16 cellular contexts compared by ENCODE assay signal in genomic region chr12:4962539-4963486, GRCh38. TPM values are rescaled to one million over a fixed set of nuclear protein-coding genes. Genes with fewer than 3 reads are reported as not detected.
DNase-seq lines count a peak whose midpoint lies in the region; ATAC-seq and TF ChIP-seq lines count a peak whose summit lies in the region.
"Had no signal": no experiment of that assay in that cellular context is flagged by ENCODE, and none has a peak within 500 bp of the region (broad histone marks: within the 10 kb centered on the region; RNA-seq: fewer than 3 reads in every experiment).

No MANE protein-coding gene starts in this region.

- no peak overlapping the region for H3K4me3 ChIP-seq in BLaER1 treated with 17β-estradiol and CSF1 and Interleukin-3, amounts not matched to agents 10 nM and 100 nM
- H3K4me3 ChIP-seq in hepatocyte (no peak overlapping the region), suprapubic skin (no peak overlapping the region)
- H3K4me3 ChIP-seq: gastroesophageal sphincter, right lobe of liver had no signal

- peaks cover 0 to 3% (median 0%) of the 10 kb centered on the region in 11 experiments; a peak in 1 of 22 replicates for H3K27me3 ChIP-seq in BLaER1 treated with 17β-estradiol and CSF1 and Interleukin-3, amounts not matched to agents 10 nM and 100 nM
- H3K27me3 ChIP-seq in hepatocyte: peaks cover 84% of the 10 kb centered on the region
- peaks cover 37% of the 10 kb centered on the region for H3K27me3 ChIP-seq in suprapubic skin
- H3K27me3 ChIP-seq: right lobe of liver had no signal

- TF ChIP-seq CTCF in hepatocyte (IDR thresholded peaks at IDR 0.05; ENCODE audit: poor library complexity) (no peak), suprapubic skin (IDR thresholded peaks at IDR 0.05) (no peak)

- H3K27ac ChIP-seq in BLaER1 treated with 17β-estradiol and CSF1 and Interleukin-3, amounts not matched to agents 10 nM and 100 nM: no peak overlapping the region
- H3K27ac ChIP-seq in hepatocyte (no peak overlapping the region), suprapubic skin (no peak overlapping the region)
- H3K27ac ChIP-seq: C4-2B, gastroesophageal sphincter, KMS-11, right lobe of liver had no signal

- no peaks in the 10 kb centered on the region for H3K36me3 ChIP-seq in BLaER1 treated with 17β-estradiol and CSF1 and Interleukin-3, amounts not matched to agents 10 nM and 100 nM
- no peaks in the 10 kb centered on the region for H3K36me3 ChIP-seq in hepatocyte (replicated peaks; ENCODE audit: insufficient read depth, low read depth)
- no peaks in the 10 kb centered on the region for H3K36me3 ChIP-seq in suprapubic skin
- H3K36me3 ChIP-seq: gastroesophageal sphincter, right lobe of liver had no signal

- no peaks in the 10 kb centered on the region for H4K20me1 ChIP-seq in BLaER1 treated with 17β-estradiol and CSF1 and Interleukin-3, amounts not matched to agents 10 nM and 100 nM
- H4K20me1 ChIP-seq in hepatocyte (ENCODE audit: insufficient read depth, poor library complexity, severe bottlenecking): no peaks in the 10 kb centered on the region

- H3K9me3 ChIP-seq in BLaER1 treated with 17β-estradiol and CSF1 and Interleukin-3, amounts not matched to agents 10 nM and 100 nM (replicated peaks in 1 of 11): no peaks in the 10 kb centered on the region
- H3K9me3 ChIP-seq in hepatocyte (ENCODE audit: low read depth) (no peaks in the 10 kb centered on the region), suprapubic skin (no peaks in the 10 kb centered on the region)
- H3K9me3 ChIP-seq: gastroesophageal sphincter, right lobe of liver had no signal

- no peak overlapping the region for H3K9ac ChIP-seq in BLaER1 treated with 17β-estradiol and CSF1 and Interleukin-3, amounts not matched to agents 10 nM and 100 nM
- H3K9ac ChIP-seq: KMS-11 had no signal

- ATAC-seq in HG02840 (IDR thresholded peaks at IDR 0.05; ENCODE audit: low FRiP score, unreplicated experiment) (no peak), HG03460 (IDR thresholded peaks at IDR 0.05; ENCODE audit: unreplicated experiment) (no peak)
- ATAC-seq: gastroesophageal sphincter; naive thymus-derived CD4-positive, alpha-beta T cell had no signal

- no peak for TF ChIP-seq POLR2A in suprapubic skin (IDR thresholded peaks at IDR 0.05)

- WGBS in hepatocyte (ENCODE audit: low lambda C conversion rate, missing lambda C conversion rate): 23% methylated on average over 17 of the region's 17 CpGs
- WGBS in suprapubic skin: 69% methylated on average over 17 of the region's 17 CpGs

- no peak for TF ChIP-seq EP300 in suprapubic skin (IDR thresholded peaks at IDR 0.05)

- peaks cover 14 to 57% (median 49%) of the 10 kb centered on the region in 10 experiments; a peak in 19 of 20 replicates for H3K4me1 ChIP-seq in BLaER1 treated with 17β-estradiol and CSF1 and Interleukin-3, amounts not matched to agents 10 nM and 100 nM
- H3K4me1 ChIP-seq in hepatocyte (ENCODE audit: insufficient read depth) (peaks cover 7% of the 10 kb centered on the region), suprapubic skin (no peaks in the 10 kb centered on the region)
- H3K4me1 ChIP-seq: right lobe of liver had no signal

- H3K4me2 ChIP-seq in BLaER1 treated with 17β-estradiol and CSF1 and Interleukin-3, amounts not matched to agents 10 nM and 100 nM: peak overlapping the region in 8 of 11 experiments; percentile 5 to 88 (median 86); a peak in 10 of 22 replicates
- H3K4me2 ChIP-seq in hepatocyte: no peak overlapping the region
- H3K4me2 ChIP-seq: KMS-11 had no signal

- peak; percentile 56 for DNase-seq in HT1080 (ENCODE audit: low read depth)
- DNase-seq in RKO (ENCODE audit: low spot score): peak; percentile 39
- peak; percentile 70 for DNase-seq in hepatocyte (ENCODE audit: low spot score)
- DNase-seq in suprapubic skin (ENCODE audit: low spot score in 2 of 2): no peak
- DNase-seq in activated CD8-positive, alpha-beta memory T cell treated with anti-CD3 and anti-CD28 coated beads, Interleukin-2, amount 50 U/mL, for 48 hours: no peak
- DNase-seq: activated CD4-positive, alpha-beta T cell treated with anti-CD3 and anti-CD28 coated beads for 4 hours; effector CD4-positive, alpha-beta T cell; naive thymus-derived CD4-positive, alpha-beta T cell; right lobe of liver had no signal

- no peaks in the 10 kb centered on the region for H3K9me2 ChIP-seq in hepatocyte (replicated peaks; ENCODE audit: insufficient read depth)

- no peaks in the 10 kb centered on the region for H3K79me2 ChIP-seq in hepatocyte

- no peak overlapping the region for H2AFZ ChIP-seq in hepatocyte

RNA-seq across cellular contexts. Expression of gene KCNA1, which starts 53.1 kb away (rescaled TPM):
- total RNA-seq in HT1080 (2014; rRNA removed; shearing (Covaris generic)): not detected in 2 replicates
- polyA plus RNA-seq in HT1080 (2015; cell fraction: cytosol; rRNA removed): not detected in 2 replicates
- polyA plus RNA-seq in HT1080 (2015; cell fraction: nucleus; rRNA removed): not detected in 2 replicates
- 0.27 and 0.36 TPM in 2 replicates for total RNA-seq in hepatocyte
- polyA plus RNA-seq in hepatocyte: not detected in 2 replicates
- not detected for total RNA-seq in suprapubic skin
- total RNA-seq: naive thymus-derived CD4-positive, alpha-beta T cell; NCI-H460; right lobe of liver had no signal
- polyA plus RNA-seq: naive thymus-derived CD4-positive, alpha-beta T cell had no signal

Comparison
In these comparisons a context has a peak if more than half of its experiments do, and no peak if none do; other contexts are left out.
1. DNase-seq: peak in HT1080 (single experiment), RKO (single experiment) and hepatocyte (single experiment); none in suprapubic skin (0 of 2) and activated CD8-positive, alpha-beta memory T cell treated with anti-CD3 and anti-CD28 coated beads, Interleukin-2, amount 50 U/mL, for 48 hours (single experiment).